Comparison of ENCODE assay signal across 10 cellular contexts in the genomic region with DNA sequence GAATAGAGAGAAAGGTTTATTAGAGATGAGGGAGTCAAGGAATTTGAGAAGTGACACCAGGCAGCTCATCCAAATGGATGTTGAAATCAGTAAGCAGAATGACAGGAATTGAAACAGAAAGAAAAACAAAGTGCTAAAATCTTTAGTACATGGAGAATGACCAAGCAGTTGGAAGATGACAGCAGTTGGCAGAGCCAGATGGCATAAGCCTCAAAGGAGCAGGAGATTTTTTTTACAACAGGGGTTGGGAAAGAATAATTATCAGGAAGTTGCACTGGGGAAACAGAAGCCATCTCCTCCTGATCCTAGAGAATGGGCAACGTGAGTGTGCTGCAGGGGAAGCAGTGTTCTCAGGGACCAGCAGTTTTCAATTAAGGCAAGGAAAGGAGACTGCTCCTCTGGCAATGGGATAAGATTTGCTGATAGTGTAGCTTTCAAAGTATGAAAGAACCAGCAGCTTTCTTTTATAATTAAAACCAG. TPM values are rescaled to one million over a fixed set of nuclear protein-coding genes. Genes with fewer than 3 reads are reported as not detected.
DNase-seq lines count a peak whose midpoint lies in the region; ATAC-seq and TF ChIP-seq lines count a peak whose summit lies in the region.
"Had no signal": no experiment of that assay in that cellular context is flagged by ENCODE, and none has a peak within 500 bp of the region (broad histone marks: within the 10 kb centered on the region; RNA-seq: fewer than 3 reads in every experiment).

No MANE protein-coding gene starts in this region.

- no peaks in the 10 kb centered on the region for H3K9me3 Mint-ChIP-seq in activated naive CD4-positive, alpha-beta T cell treated with anti-CD3 and anti-CD28 coated beads, Interleukin-2, amount 50 U/mL, for 72 hours
- H3K9me3 Mint-ChIP-seq: central memory CD8-positive, alpha-beta T cell had no signal

- peaks cover 8% of the 10 kb centered on the region for H3K4me1 ChIP-seq in smooth muscle cell (ENCODE audit: low read depth)

- TF ChIP-seq CTCF in smooth muscle cell (IDR thresholded peaks at IDR 0.05; ENCODE audit: borderline replicate concordance, insufficient read depth, poor library complexity, severe bottlenecking) = no peak

- WGBS in smooth muscle cell (ENCODE audit: low lambda C conversion rate) = 5% methylated on average over 1 of the region's 1 CpG

- H3K79me2 ChIP-seq in smooth muscle cell (ENCODE audit: low read depth) = no peaks in the 10 kb centered on the region

- H3K9me3 ChIP-seq in smooth muscle cell (replicated peaks; ENCODE audit: low read depth) = no peaks in the 10 kb centered on the region

- peak overlapping the region; percentile 45 for H3K4me2 ChIP-seq in smooth muscle cell

- DNase-seq in dedifferentiated amniotic fluid mesenchymal stem cell (ENCODE audit: extremely low spot score) = peak; percentile 36
- no peak for DNase-seq in smooth muscle cell (lab: John Stamatoyannopoulos, UW; ENCODE audit: unreplicated experiment)
- no peak for DNase-seq in NCI-H774 (lab: John Stamatoyannopoulos, UW)
- DNase-seq in activated naive CD4-positive, alpha-beta T cell treated with anti-CD3 and anti-CD28 coated beads, Interleukin-2, amount 50 U/mL, for 72 hours (ENCODE audit: low spot score in 2 of 2) = no peak
- no peak for DNase-seq in activated gamma-delta T cell treated with Interleukin-2 at 50 U/mL for 16 hours
- DNase-seq: activated CD4-positive, CD25-positive, alpha-beta regulatory T cell had no signal

- H3K9ac ChIP-seq in smooth muscle cell (ENCODE audit: low read depth) = no peak overlapping the region

- H4K20me1 ChIP-seq in smooth muscle cell (ENCODE audit: low read depth) = no peaks in the 10 kb centered on the region

- H3K4me3 ChIP-seq in smooth muscle cell = no peak overlapping the region

- ATAC-seq in GM18909 (IDR thresholded peaks at IDR 0.05; ENCODE audit: poor library complexity, unreplicated experiment) (peak; percentile 64), HG03378 (IDR thresholded peaks at IDR 0.05; ENCODE audit: unreplicated experiment) (peak; percentile 80), HG02571 (IDR thresholded peaks at IDR 0.05; ENCODE audit: unreplicated experiment) (no peak)
- no peak for ATAC-seq in activated naive CD4-positive, alpha-beta T cell treated with anti-CD3 and anti-CD28 coated beads, Interleukin-2, amount 50 U/mL, for 72 hours

- no peak overlapping the region for H3K27ac Mint-ChIP-seq in activated naive CD4-positive, alpha-beta T cell treated with anti-CD3 and anti-CD28 coated beads, Interleukin-2, amount 50 U/mL, for 72 hours

- H2AFZ ChIP-seq in smooth muscle cell (ENCODE audit: low read depth) = peak overlapping the region; percentile 55

- no peaks in the 10 kb centered on the region for H3K36me3 ChIP-seq in smooth muscle cell (ENCODE audit: low read depth)

- no peaks in the 10 kb centered on the region for H3K36me3 Mint-ChIP-seq in activated naive CD4-positive, alpha-beta T cell treated with anti-CD3 and anti-CD28 coated beads, Interleukin-2, amount 50 U/mL, for 72 hours

- no peak overlapping the region for H3K27ac ChIP-seq in smooth muscle cell (ENCODE audit: low read depth)

- H3F3A ChIP-seq in smooth muscle cell (ENCODE audit: low read depth) = no peaks in the 10 kb centered on the region

- H3K27me3 ChIP-seq in smooth muscle cell (ENCODE audit: low read depth) = no peaks in the 10 kb centered on the region

RNA-seq across cellular contexts. Expression of gene RAB39A, which starts 28.9 kb away (rescaled TPM):
- total RNA-seq in smooth muscle cell = not detected in 2 replicates
- polyA plus RNA-seq in smooth muscle cell = not detected in 2 replicates
- total RNA-seq in activated naive CD4-positive, alpha-beta T cell treated with anti-CD3 and anti-CD28 coated beads, Interleukin-2, amount 50 U/mL, for 72 hours = 1 to 10 TPM in 1 of 2 donors, under 1 TPM in 1; 0.14 to 1.1 TPM

RNA-seq across cellular contexts. Expression of gene CUL5, which starts 51.5 kb away (rescaled TPM):
- total RNA-seq in smooth muscle cell = 45.0 and 64.4 TPM in 2 replicates
- 20.8 and 27.1 TPM in 2 replicates for polyA plus RNA-seq in smooth muscle cell
- 10 to 100 TPM; 34.8 to 36.4 TPM for total RNA-seq in activated naive CD4-positive, alpha-beta T cell treated with anti-CD3 and anti-CD28 coated beads, Interleukin-2, amount 50 U/mL, for 72 hours

Comparison
In these comparisons a context has a peak if more than half of its experiments do, and no peak if none do; other contexts are left out.
1. ATAC-seq: peak in GM18909 (single experiment) and HG03378 (single experiment); none in activated naive CD4-positive, alpha-beta T cell treated with anti-CD3 and anti-CD28 coated beads, Interleukin-2, amount 50 U/mL, for 72 hours (0 of 2) and HG02571 (single experiment).